In the genomic region with DNA sequence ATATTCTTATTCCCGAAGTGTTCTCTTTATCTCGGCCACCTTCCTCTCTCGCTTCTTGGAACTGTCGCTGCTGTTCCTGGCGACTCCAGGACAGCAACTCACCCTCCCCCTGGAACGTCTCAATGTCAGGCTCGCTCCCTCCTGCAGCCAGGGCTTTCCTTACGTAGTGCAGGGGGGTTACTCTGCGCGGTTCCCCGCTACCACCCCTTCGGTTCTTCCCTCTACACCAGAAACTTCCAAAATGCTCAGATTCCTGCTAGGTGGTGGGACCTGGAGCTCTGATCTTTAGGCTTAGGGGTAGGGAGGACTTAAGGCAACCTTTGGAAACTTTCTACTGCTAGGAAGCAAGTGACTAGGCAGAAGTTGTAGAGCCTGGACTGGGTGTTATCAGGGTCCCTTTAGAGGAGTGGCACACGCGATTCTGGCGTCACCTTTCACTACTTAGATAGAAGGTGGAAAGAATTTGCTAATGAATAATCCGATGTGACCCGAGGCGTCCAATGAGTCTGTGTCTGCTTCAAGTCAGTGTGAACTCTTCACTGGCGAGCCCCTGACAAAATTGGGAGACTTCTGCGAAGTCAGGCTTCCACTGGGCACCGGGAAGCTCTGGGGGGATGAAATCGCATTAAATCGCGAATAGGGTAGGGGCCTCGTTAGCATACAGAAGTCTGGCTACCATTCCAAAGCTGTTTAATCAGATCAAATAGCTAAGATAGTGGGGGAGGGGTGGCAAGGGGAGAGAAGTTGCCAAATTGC, we compare ENCODE assay signal across 8 cellular contexts. TPM values are rescaled to one million over a fixed set of nuclear protein-coding genes. Genes with fewer than 3 reads are reported as not detected.
DNase-seq lines count a peak whose midpoint lies in the region; ATAC-seq and TF ChIP-seq lines count a peak whose summit lies in the region.

No MANE protein-coding gene starts in this region.

- CTCF ChIA-PET in T-cell (lab: Charles Lee), result interaction anchor here in 1 of 2 donors (0.6 to 2.3 kb wide), 8 partner anchors 7 to 620 kb away, joined by 3 to 18 read pairs (median 4); no protein-coding TSS in a partner anchor

- H3K4me1 Mint-ChIP-seq in T-cell, result peaks cover 23 to 29% (median 26%) of the 10 kb centered on the region in 3 donors
- H3K4me1 Mint-ChIP-seq in endothelial cell (ENCODE audit: unreplicated experiment), result peaks cover 23% of the 10 kb centered on the region
- H3K4me1 Mint-ChIP-seq in naive B cell, result peaks cover 31 to 40% (median 36%) of the 10 kb centered on the region in 3 donors

- H3K4me3 Mint-ChIP-seq in T-cell, result peak overlapping the region; percentile 86 to 98 (median 90)
- peak overlapping the region; percentile 96 for H3K4me3 Mint-ChIP-seq in endothelial cell (ENCODE audit: unreplicated experiment)
- H3K4me3 Mint-ChIP-seq in naive B cell, result peak overlapping the region; percentile 92 to 100 (median 98)

- no peaks in the 10 kb centered on the region for H3K36me3 Mint-ChIP-seq in T-cell
- peaks cover 5% of the 10 kb centered on the region for H3K36me3 Mint-ChIP-seq in endothelial cell (ENCODE audit: low read depth, unreplicated experiment)
- H3K36me3 Mint-ChIP-seq in naive B cell, result no peaks in the 10 kb centered on the region

- POLR2A ChIA-PET in T-cell (lab: Charles Lee), result interaction anchor here in 1 of 2 donors (0.8 kb wide), 1 partner anchor 31 kb away, joined by 3 read pairs; a partner anchor contains a TSS

- H3K27me3 Mint-ChIP-seq in T-cell (peaks cover 22 to 49% of the 10 kb centered on the region in 2 donors), endothelial cell (ENCODE audit: unreplicated experiment) (peaks cover 14% of the 10 kb centered on the region), naive B cell (peaks cover 0 to 13% (median 4%) of the 10 kb centered on the region in 3 donors)

- TF ChIP-seq CTCF in endothelial cell (IDR thresholded peaks at IDR 0.05; ENCODE audit: unreplicated experiment), result no peak

- no peak overlapping the region for H3K27ac Mint-ChIP-seq in T-cell
- H3K27ac Mint-ChIP-seq in endothelial cell (ENCODE audit: unreplicated experiment), result no peak overlapping the region
- H3K27ac Mint-ChIP-seq in naive B cell, result peak overlapping the region in 2 of 6 donors; percentile 56 to 71

- H3K9me3 Mint-ChIP-seq in T-cell, result no peaks in the 10 kb centered on the region
- no peaks in the 10 kb centered on the region for H3K9me3 Mint-ChIP-seq in endothelial cell (ENCODE audit: unreplicated experiment)
- H3K9me3 Mint-ChIP-seq in naive B cell, result no peaks in the 10 kb centered on the region

- DNase-seq in NCI-H1092 treated with DMSO at 0.1 percent for 48 hours (lab: John Stamatoyannopoulos, UW) (peak; percentile 32), NCI-H1092 (lab: John Stamatoyannopoulos, UW) (no peak), T-cell (peak in 10 of 34 experiments; percentile 1 to 18 (median 4)), endothelial cell (ENCODE audit: low spot score) (peak; percentile 31), naive B cell (peak; percentile 27), midbrain (lab: John Stamatoyannopoulos, UW) (no peak)

- ATAC-seq in T-cell (replicated peaks in 1 of 4), result peak in 1 of 4 experiments; percentile 20
- no peak for ATAC-seq in naive B cell (ENCODE audit: low read depth in 2 of 2)
- ATAC-seq in GM18873 (IDR thresholded peaks at IDR 0.05; ENCODE audit: low FRiP score, unreplicated experiment), result no peak
- no peak for ATAC-seq in HG02798 (IDR thresholded peaks at IDR 0.05; ENCODE audit: poor library complexity, unreplicated experiment)

RNA-seq across cellular contexts. Expression of a gene that starts 0.9 kb away (rescaled TPM):
- total RNA-seq in T-cell (under 1 TPM; 0.33 to 0.86 (median 0.54) TPM), endothelial cell (ENCODE audit: unreplicated experiment) (3.0 TPM)
- polyA plus RNA-seq in naive B cell (ENCODE audit: low read depth in 6 of 6), result 1 to 10 TPM; 4.2 to 9.0 (median 6.1) TPM

RNA-seq across cellular contexts. Expression of a gene that starts 31.5 kb away (rescaled TPM):
- total RNA-seq in T-cell (10 to 100 TPM; 21.3 to 36.4 (median 25.4) TPM), endothelial cell (ENCODE audit: unreplicated experiment) (7.7 TPM)
- 10 to 100 TPM; 11.9 to 19.0 (median 13.3) TPM for polyA plus RNA-seq in naive B cell (ENCODE audit: low read depth in 6 of 6)

Comparison
In these comparisons a context has a peak if more than half of its experiments do, and no peak if none do; other contexts are left out.
1. DNase-seq: peak in NCI-H1092 treated with DMSO at 0.1 percent for 48 hours (single experiment), endothelial cell (single experiment) and naive B cell (single experiment); none in NCI-H1092 (single experiment) and midbrain (single experiment).
2. Peak in every context shown above with its lines, with median percentiles within 50 percentile points of each other: H3K4me3 Mint-ChIP-seq.